ENCODE assay signal across 1 cellular context in the genomic region with DNA sequence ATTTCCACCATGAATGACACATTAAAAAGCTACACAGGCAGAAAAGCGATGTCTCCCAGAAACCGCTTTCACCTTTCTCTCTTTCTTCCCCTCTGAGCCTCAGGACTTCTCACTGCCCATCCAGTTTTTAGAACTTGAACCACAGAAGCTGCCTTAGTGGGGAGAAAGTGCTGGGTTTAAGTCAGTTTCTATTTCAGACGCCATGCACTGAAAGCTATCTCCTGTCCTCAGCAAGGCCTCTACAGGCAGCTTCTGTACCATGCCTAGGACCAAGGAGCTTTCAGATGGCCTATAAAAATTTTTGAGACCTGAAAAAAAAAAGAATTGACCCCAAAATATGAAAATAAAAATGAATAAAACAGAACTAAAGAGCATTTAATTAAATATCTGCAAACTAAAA.
TF ChIP-seq lines count a peak whose summit lies in the region.

No MANE protein-coding gene starts in this region.

TF ChIP-seq in H1, 55 proteins besides CTCF, POLR2A, EP300 and RAD21 (continued from another document):
- TF ChIP-seq GABPA (IDR thresholded peaks at IDR 0.05; ENCODE audit: borderline replicate concordance, insufficient read depth, low read length) (no peak), GTF2F1 (IDR thresholded peaks at IDR 0.05; ENCODE audit: borderline replicate concordance, low read depth, low read length) (no peak), CEBPB (IDR thresholded peaks at IDR 0.05; ENCODE audit: low read depth, low read length) (no peak), ASH2L (IDR thresholded peaks at IDR 0.05; ENCODE audit: low read length) (no peak), CHD1 (IDR thresholded peaks at IDR 0.05; ENCODE audit: low read depth, low read length) (no peak), HDAC6 (IDR thresholded peaks at IDR 0.05; ENCODE audit: low read depth, low read length) (no peak)
